ENCODE assay signal across 18 cellular contexts in the genomic region with DNA sequence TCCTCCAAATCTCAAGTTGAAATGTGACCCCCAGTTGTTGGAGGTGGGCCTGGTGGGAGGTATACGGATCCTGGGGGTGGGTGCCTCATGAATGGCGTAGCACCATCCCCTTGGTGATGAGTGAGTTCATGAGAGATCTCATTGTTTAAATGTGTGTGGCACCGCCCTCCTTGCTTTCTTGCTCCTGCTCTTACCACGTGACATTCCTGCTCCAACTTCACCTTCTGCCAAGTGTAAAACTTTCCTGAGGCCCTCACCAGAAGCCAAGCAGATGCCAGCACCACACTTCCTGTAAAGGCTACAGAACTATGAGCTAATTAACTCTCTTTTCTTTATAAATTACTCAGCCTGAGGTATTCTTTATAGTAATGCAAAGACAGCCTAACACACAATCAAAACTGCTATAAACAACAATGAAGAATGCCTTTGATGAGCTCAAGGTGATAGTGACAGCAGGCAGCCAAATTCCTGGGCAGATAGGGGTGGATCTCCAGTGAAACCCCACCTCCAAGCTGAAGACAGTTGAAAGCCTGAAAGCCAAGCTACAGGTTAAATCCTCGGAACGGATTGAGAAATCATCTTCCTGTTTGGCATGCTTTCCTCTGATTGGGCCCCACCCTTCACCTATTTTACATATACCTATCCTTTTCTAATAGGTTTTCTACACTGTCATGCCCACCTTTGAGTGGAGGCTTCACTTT.
"Had no signal": no experiment of that assay in that cellular context is flagged by ENCODE, and none has a peak within 500 bp of the region (broad histone marks: within the 10 kb centered on the region; RNA-seq: fewer than 3 reads in every experiment).

No MANE protein-coding gene starts in this region.

- H3K27ac ChIP-seq: brain microvascular endothelial cell, dorsolateral prefrontal cortex, gastroesophageal sphincter, tibial nerve had no signal

- H3K27me3 Mint-ChIP-seq: progenitor cell of endocrine pancreas had no signal

- H3K9me3 ChIP-seq: gastroesophageal sphincter, tibial nerve had no signal

- ATAC-seq: activated naive CD4-positive, alpha-beta T cell treated with anti-CD3 and anti-CD28 coated beads, Interleukin-2, amount 50 U/mL, for 72 hours; gastroesophageal sphincter; left cardiac atrium; naive thymus-derived CD4-positive, alpha-beta T cell; right cardiac atrium; stimulated activated effector memory CD8-positive, alpha-beta T cell treated with anti-CD3 and anti-CD28 coated beads, Interleukin-12 subunit alpha, Interleukin-12 subunit beta, amount 100 ng/mL, for 72 hours had no signal

- H3K36me3 ChIP-seq: brain microvascular endothelial cell, tibial nerve had no signal

- H3K4me1 ChIP-seq: gastroesophageal sphincter, tibial nerve had no signal

- H3K27me3 ChIP-seq: brain microvascular endothelial cell, dorsolateral prefrontal cortex, gastroesophageal sphincter, tibial nerve had no signal

- H3K36me3 Mint-ChIP-seq: stimulated activated effector memory CD8-positive, alpha-beta T cell treated with anti-CD3 and anti-CD28 coated beads, Interleukin-12 subunit alpha, Interleukin-12 subunit beta, amount 100 ng/mL, for 72 hours had no signal

- H3K4me3 Mint-ChIP-seq: immature natural killer cell; naive thymus-derived CD4-positive, alpha-beta T cell; stimulated activated effector memory CD8-positive, alpha-beta T cell treated with anti-CD3 and anti-CD28 coated beads, Interleukin-12 subunit alpha, Interleukin-12 subunit beta, amount 100 ng/mL, for 72 hours; T-helper 1 cell treated with Interleukin-12 subunit alpha and Interleukin-12 subunit beta and Interleukin-4 antibody, amounts not matched to agents 30 μg/mL and 1 μg/mL, for 36 hours had no signal

- H3K4me3 ChIP-seq: dorsolateral prefrontal cortex, gastroesophageal sphincter, lung, smooth muscle cell, tibial nerve had no signal

- DNase-seq: activated CD4-positive, alpha-beta T cell treated with anti-CD3 and anti-CD28 coated beads for 48 hours; activated CD8-positive, alpha-beta memory T cell treated with anti-CD3 and anti-CD28 coated beads for 24 hours; amniotic stem cell; brain microvascular endothelial cell; dorsolateral prefrontal cortex; immature natural killer cell; left cardiac atrium; naive thymus-derived CD4-positive, alpha-beta T cell; right cardiac atrium had no signal

- H3K9me3 Mint-ChIP-seq: activated T-helper 2 cell treated with anti-CD3 and anti-CD28 coated beads, Interferon-gamma antibody, Interleukin-2, Interleukin-4, amounts not matched to agents 10 μg/mL and 5 μg/mL and 100 μg/mL, durations not matched to agents 14 hours and 24 hours and 36 hours; immature natural killer cell had no signal

- H3K27ac Mint-ChIP-seq: activated naive CD4-positive, alpha-beta T cell treated with anti-CD3 and anti-CD28 coated beads, Interleukin-2, amount 50 U/mL, for 72 hours; activated T-helper 2 cell treated with anti-CD3 and anti-CD28 coated beads, Interferon-gamma antibody, Interleukin-2, Interleukin-4, amounts not matched to agents 10 μg/mL and 5 μg/mL and 100 μg/mL, durations not matched to agents 14 hours and 24 hours and 36 hours; immature natural killer cell; progenitor cell of endocrine pancreas; stimulated activated effector memory CD8-positive, alpha-beta T cell treated with anti-CD3 and anti-CD28 coated beads, Interleukin-12 subunit alpha, Interleukin-12 subunit beta, amount 100 ng/mL, for 72 hours; T-helper 1 cell treated with Interleukin-12 subunit alpha and Interleukin-12 subunit beta and Interleukin-4 antibody, amounts not matched to agents 30 μg/mL and 1 μg/mL, for 36 hours had no signal

- H3K4me1 Mint-ChIP-seq: immature natural killer cell; stimulated activated effector memory CD8-positive, alpha-beta T cell treated with anti-CD3 and anti-CD28 coated beads, Interleukin-12 subunit alpha, Interleukin-12 subunit beta, amount 100 ng/mL, for 72 hours had no signal
